ENCODE assay signal across 8 cellular contexts in genomic region chr19:1400281-1401137, GRCh38. TPM values are rescaled to one million over a fixed set of nuclear protein-coding genes. Genes with fewer than 3 reads are reported as not detected.
A peak's percentile ranks its signal among the peaks of the same experiment; 100 is the strongest.
DNase-seq lines count a peak whose midpoint lies in the region; ATAC-seq and TF ChIP-seq lines count a peak whose summit lies in the region.

No MANE protein-coding gene starts in this region.

- no peaks in the 10 kb centered on the region for H3K27me3 Mint-ChIP-seq in CD4-positive, alpha-beta T cell
- H3K27me3 Mint-ChIP-seq in activated T-helper 1 cell treated with anti-CD3 and anti-CD28 coated beads, Interleukin-12 subunit alpha, Interleukin-12 subunit beta, Interleukin-2, Interleukin-4 antibody, amounts not matched to agents 30 ng/mL and 10 ng/mL and 1 ng/mL, durations not matched to agents 14 hours and 24 hours and 36 hours (ENCODE audit: insufficient read depth), result peaks cover 7% of the 10 kb centered on the region

- ATAC-seq in CD4-positive, alpha-beta T cell (ENCODE audit: poor library complexity), result peak; percentile 39
- ATAC-seq in gastrocnemius medialis (peak; percentile 79 to 86), HG03439 (IDR thresholded peaks at IDR 0.05; ENCODE audit: unreplicated experiment) (no peak), HG02973 (IDR thresholded peaks at IDR 0.05; ENCODE audit: unreplicated experiment) (no peak), GM18519 (IDR thresholded peaks at IDR 0.05; ENCODE audit: low FRiP score, unreplicated experiment) (no peak)

- H3K36me3 ChIP-seq in right atrium auricular region (no peaks in the 10 kb centered on the region), gastrocnemius medialis (no peaks in the 10 kb centered on the region)

- in situ Hi-C loops in gastrocnemius medialis (cut with MboI; ENCODE audit: low sequenced_read_pairs in 4 of 4), result no loop called here

- H3K27me3 ChIP-seq in CD4-positive, alpha-beta T cell (ENCODE audit: control insufficient read depth, insufficient read depth, low read length), result no peaks in the 10 kb centered on the region
- H3K27me3 ChIP-seq in right atrium auricular region, result no peaks in the 10 kb centered on the region
- no peaks in the 10 kb centered on the region for H3K27me3 ChIP-seq in gastrocnemius medialis

- peak; percentile 63 to 65 for TF ChIP-seq POLR2A in gastrocnemius medialis (IDR thresholded peaks at IDR 0.05)

- H3K4me1 ChIP-seq in right atrium auricular region, result peaks cover 0 to 47% of the 10 kb centered on the region in 2 donors
- H3K4me1 ChIP-seq in gastrocnemius medialis, result peaks cover 19 to 22% of the 10 kb centered on the region in 2 donors

- no peak overlapping the region for H3K27ac Mint-ChIP-seq in CD4-positive, alpha-beta T cell
- no peak overlapping the region for H3K27ac Mint-ChIP-seq in activated T-helper 1 cell treated with anti-CD3 and anti-CD28 coated beads, Interleukin-12 subunit alpha, Interleukin-12 subunit beta, Interleukin-2, Interleukin-4 antibody, amounts not matched to agents 30 ng/mL and 10 ng/mL and 1 ng/mL, durations not matched to agents 14 hours and 24 hours and 36 hours

- no peak overlapping the region for H3K27ac ChIP-seq in CD4-positive, alpha-beta T cell (ENCODE audit: low read depth, low read length)
- H3K27ac ChIP-seq in right atrium auricular region, result peak overlapping the region; percentile 65 to 81
- H3K27ac ChIP-seq in gastrocnemius medialis, result peak overlapping the region; percentile 88 to 99 (median 91)

- no peaks in the 10 kb centered on the region for H3K9me3 Mint-ChIP-seq in CD4-positive, alpha-beta T cell
- no peaks in the 10 kb centered on the region for H3K9me3 Mint-ChIP-seq in activated T-helper 1 cell treated with anti-CD3 and anti-CD28 coated beads, Interleukin-12 subunit alpha, Interleukin-12 subunit beta, Interleukin-2, Interleukin-4 antibody, amounts not matched to agents 30 ng/mL and 10 ng/mL and 1 ng/mL, durations not matched to agents 14 hours and 24 hours and 36 hours

- H3K4me1 Mint-ChIP-seq in CD4-positive, alpha-beta T cell (ENCODE audit: low read depth), result peaks cover 6% of the 10 kb centered on the region
- peaks cover 5% of the 10 kb centered on the region for H3K4me1 Mint-ChIP-seq in activated T-helper 1 cell treated with anti-CD3 and anti-CD28 coated beads, Interleukin-12 subunit alpha, Interleukin-12 subunit beta, Interleukin-2, Interleukin-4 antibody, amounts not matched to agents 30 ng/mL and 10 ng/mL and 1 ng/mL, durations not matched to agents 14 hours and 24 hours and 36 hours (ENCODE audit: low read depth)

- no peak for DNase-seq in CD4-positive, alpha-beta T cell
- DNase-seq in HT-29 (ENCODE audit: low spot score), result peak; percentile 10
- DNase-seq in activated T-helper 1 cell treated with anti-CD3 and anti-CD28 coated beads, Interleukin-12 subunit alpha, Interleukin-12 subunit beta, Interleukin-2, Interleukin-4 antibody, amounts not matched to agents 30 ng/mL and 10 ng/mL and 1 ng/mL, durations not matched to agents 14 hours and 24 hours and 36 hours (ENCODE audit: low spot score), result no peak
- no peak for DNase-seq in right atrium auricular region (ENCODE audit: low spot score)
- DNase-seq in gastrocnemius medialis, result peak; percentile 75 to 93

- no peaks in the 10 kb centered on the region for H3K9me3 ChIP-seq in CD4-positive, alpha-beta T cell (ENCODE audit: control insufficient read depth, low read length)
- no peaks in the 10 kb centered on the region for H3K9me3 ChIP-seq in right atrium auricular region
- no peaks in the 10 kb centered on the region for H3K9me3 ChIP-seq in gastrocnemius medialis

- POLR2A ChIA-PET in CD4-positive, alpha-beta T cell (lab: Charles Lee), result no interaction called here

- H3K4me3 Mint-ChIP-seq in CD4-positive, alpha-beta T cell, result peak overlapping the region; percentile 74
- H3K4me3 Mint-ChIP-seq in activated T-helper 1 cell treated with anti-CD3 and anti-CD28 coated beads, Interleukin-12 subunit alpha, Interleukin-12 subunit beta, Interleukin-2, Interleukin-4 antibody, amounts not matched to agents 30 ng/mL and 10 ng/mL and 1 ng/mL, durations not matched to agents 14 hours and 24 hours and 36 hours, result peak overlapping the region; percentile 73

- H3K4me3 ChIP-seq in right atrium auricular region (peak overlapping the region; percentile 45 to 76), gastrocnemius medialis (peak overlapping the region; percentile 60 to 90 (median 63))

- CTCF ChIA-PET in CD4-positive, alpha-beta T cell (lab: Charles Lee), result no interaction called here

- intact Hi-C loops in CD4-positive, alpha-beta T cell (cut with DNase I, micrococcal nuclease), result loop anchor here (1.0 to 10.0 kb wide), 4 partner anchors 47 to 864 kb away; partner anchors contain the start of genes FAM174C (in 1 of the 2) and TCF3 (in 1 of the 2)
- intact Hi-C loops in activated T-helper 1 cell treated with anti-CD3 and anti-CD28 coated beads, Interleukin-12 subunit alpha, Interleukin-12 subunit beta, Interleukin-2, Interleukin-4 antibody, amounts not matched to agents 30 ng/mL and 10 ng/mL and 1 ng/mL, durations not matched to agents 14 hours and 24 hours and 36 hours (cut with micrococcal nuclease), result no loop called here
- intact Hi-C loops in gastrocnemius medialis (cut with DNase I; ENCODE audit: low total_unique reads), result loop anchor here (2.0 to 5.0 kb wide), 3 partner anchors 18 to 123 kb away; partner anchors contain the start of genes FAM174C and NDUFS7

- H3K36me3 Mint-ChIP-seq in CD4-positive, alpha-beta T cell (ENCODE audit: low read depth), result no peaks in the 10 kb centered on the region
- no peaks in the 10 kb centered on the region for H3K36me3 Mint-ChIP-seq in activated T-helper 1 cell treated with anti-CD3 and anti-CD28 coated beads, Interleukin-12 subunit alpha, Interleukin-12 subunit beta, Interleukin-2, Interleukin-4 antibody, amounts not matched to agents 30 ng/mL and 10 ng/mL and 1 ng/mL, durations not matched to agents 14 hours and 24 hours and 36 hours (ENCODE audit: low read depth)

- TF ChIP-seq CTCF in CD4-positive, alpha-beta T cell (IDR thresholded peaks at IDR 0.05), result no peak
- TF ChIP-seq CTCF in right atrium auricular region (IDR thresholded peaks at IDR 0.05) (no peak), gastrocnemius medialis (IDR thresholded peaks at IDR 0.05 in 4 of 5, conservative IDR thresholded peaks at IDR 0.05 in 1 of 5) (no peak)

RNA-seq across cellular contexts. Expression of gene GAMT, which starts 0.8 kb away (rescaled TPM):
- 10 to 100 TPM; 11.0 to 13.0 TPM for total RNA-seq in CD4-positive, alpha-beta T cell
- total RNA-seq in HT-29 (2014; rRNA removed; shearing (Covaris generic)), result 0.26 and 0.97 TPM in 2 replicates
- total RNA-seq in activated T-helper 1 cell treated with anti-CD3 and anti-CD28 coated beads, Interleukin-12 subunit alpha, Interleukin-12 subunit beta, Interleukin-2, Interleukin-4 antibody, amounts not matched to agents 30 ng/mL and 10 ng/mL and 1 ng/mL, durations not matched to agents 14 hours and 24 hours and 36 hours, result 21.7 and 22.3 TPM in 2 replicates
- total RNA-seq in right atrium auricular region (10 to 100 TPM; 45.8 to 92.5 TPM), gastrocnemius medialis (100 to 1,000 TPM; 269 to 421 (median 373) TPM)

RNA-seq across cellular contexts. Expression of gene DAZAP1, which starts 6.9 kb away (rescaled TPM):
- 100 to 1,000 TPM; 128 to 133 TPM for total RNA-seq in CD4-positive, alpha-beta T cell
- 223 and 234 TPM in 2 replicates for total RNA-seq in HT-29 (2014; rRNA removed; shearing (Covaris generic))
- 301 and 304 TPM in 2 replicates for total RNA-seq in activated T-helper 1 cell treated with anti-CD3 and anti-CD28 coated beads, Interleukin-12 subunit alpha, Interleukin-12 subunit beta, Interleukin-2, Interleukin-4 antibody, amounts not matched to agents 30 ng/mL and 10 ng/mL and 1 ng/mL, durations not matched to agents 14 hours and 24 hours and 36 hours
- 10 to 100 TPM; 32.6 to 47.5 TPM for total RNA-seq in right atrium auricular region
- 10 to 100 TPM; 53.7 to 74.1 (median 63.4) TPM for total RNA-seq in gastrocnemius medialis

RNA-seq across cellular contexts. Expression of gene NDUFS7, which starts 16.8 kb away (rescaled TPM):
- total RNA-seq in CD4-positive, alpha-beta T cell, result 10 to 100 TPM; 40.0 to 42.6 TPM
- 133 and 170 TPM in 2 replicates for total RNA-seq in HT-29 (2014; rRNA removed; shearing (Covaris generic))
- 97.9 and 98.8 TPM in 2 replicates for total RNA-seq in activated T-helper 1 cell treated with anti-CD3 and anti-CD28 coated beads, Interleukin-12 subunit alpha, Interleukin-12 subunit beta, Interleukin-2, Interleukin-4 antibody, amounts not matched to agents 30 ng/mL and 10 ng/mL and 1 ng/mL, durations not matched to agents 14 hours and 24 hours and 36 hours
- total RNA-seq in right atrium auricular region (100 to 1,000 TPM; 234 to 326 TPM), gastrocnemius medialis (100 to 1,000 TPM; 259 to 497 (median 377) TPM)

RNA-seq across cellular contexts. Expression of gene RPS15, which starts 37.7 kb away (rescaled TPM):
- total RNA-seq in CD4-positive, alpha-beta T cell, result 1,000 to 10,000 TPM; 2,193 to 2,200 TPM
- 2,135 and 2,483 TPM in 2 replicates for total RNA-seq in HT-29 (2014; rRNA removed; shearing (Covaris generic))
- total RNA-seq in activated T-helper 1 cell treated with anti-CD3 and anti-CD28 coated beads, Interleukin-12 subunit alpha, Interleukin-12 subunit beta, Interleukin-2, Interleukin-4 antibody, amounts not matched to agents 30 ng/mL and 10 ng/mL and 1 ng/mL, durations not matched to agents 14 hours and 24 hours and 36 hours, result 1,387 and 1,455 TPM in 2 replicates
- total RNA-seq in right atrium auricular region, result 1,000 to 10,000 TPM; 1,712 to 2,156 TPM
- total RNA-seq in gastrocnemius medialis, result 1,000 to 10,000 TPM; 2,323 to 3,835 (median 2,607) TPM

RNA-seq across cellular contexts. Expression of gene APC2, which starts 49.4 kb away (rescaled TPM):
- under 1 TPM; 0.20 to 0.30 TPM for total RNA-seq in CD4-positive, alpha-beta T cell
- 0.16 and 0.43 TPM in 2 replicates for total RNA-seq in HT-29 (2014; rRNA removed; shearing (Covaris generic))
- total RNA-seq in activated T-helper 1 cell treated with anti-CD3 and anti-CD28 coated beads, Interleukin-12 subunit alpha, Interleukin-12 subunit beta, Interleukin-2, Interleukin-4 antibody, amounts not matched to agents 30 ng/mL and 10 ng/mL and 1 ng/mL, durations not matched to agents 14 hours and 24 hours and 36 hours, result 0.16 and 0.17 TPM in 2 replicates
- under 1 TPM; 0.04 to 0.35 TPM for total RNA-seq in right atrium auricular region
- total RNA-seq in gastrocnemius medialis, result under 1 TPM in 1 of 4 donors, not detected in 3; 0.04 TPM

Comparison
In these comparisons a context has a peak if more than half of its experiments do, and no peak if none do; other contexts are left out.
1. ATAC-seq: peak in CD4-positive, alpha-beta T cell (single experiment) and gastrocnemius medialis (2 of 2); none in HG03439 (single experiment), HG02973 (single experiment) and GM18519 (single experiment).
2. DNase-seq: peak in HT-29 (single experiment) and gastrocnemius medialis (2 of 2); none in CD4-positive, alpha-beta T cell (0 of 10), activated T-helper 1 cell treated with anti-CD3 and anti-CD28 coated beads, Interleukin-12 subunit alpha, Interleukin-12 subunit beta, Interleukin-2, Interleukin-4 antibody, amounts not matched to agents 30 ng/mL and 10 ng/mL and 1 ng/mL, durations not matched to agents 14 hours and 24 hours and 36 hours (single experiment) and right atrium auricular region (single experiment).